20 cellular contexts compared by ENCODE assay signal in the genomic region with DNA sequence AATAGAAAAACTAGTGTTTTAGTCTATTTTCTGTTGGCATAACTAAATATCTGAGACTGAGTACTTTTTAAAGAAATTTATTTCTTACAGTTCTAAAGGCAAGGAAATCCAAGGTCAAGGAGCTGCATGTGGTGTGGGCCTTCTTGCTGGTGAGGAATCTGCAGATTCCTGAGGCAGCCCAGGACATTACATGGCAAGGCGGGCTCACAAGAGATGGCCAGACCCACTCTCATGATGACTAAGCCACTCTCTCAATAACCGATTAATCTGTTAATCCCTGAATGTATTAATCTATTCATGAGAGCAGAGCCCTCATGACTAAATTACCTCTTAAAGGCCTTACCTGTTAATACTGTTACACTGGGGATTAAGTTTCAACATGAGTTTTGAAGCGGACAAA.
"Had no signal": no experiment of that assay in that cellular context is flagged by ENCODE, and none has a peak within 500 bp of the region (broad histone marks: within the 10 kb centered on the region; RNA-seq: fewer than 3 reads in every experiment).

No MANE protein-coding gene starts in this region.

- H3K9me3 ChIP-seq: body of pancreas had no signal

- H3K27ac ChIP-seq: body of pancreas had no signal

- H3K27me3 ChIP-seq: body of pancreas had no signal

- DNase-seq: activated CD4-positive, alpha-beta T cell treated with anti-CD3 and anti-CD28 coated beads for 48 hours; activated CD4-positive, alpha-beta T cell treated with anti-CD3 and anti-CD28 coated beads, Interleukin-2, amount 50 U/mL, for 1 hour; activated CD4-positive, alpha-beta T cell treated with anti-CD3 and anti-CD28 coated beads, Interleukin-2, amount 50 U/mL, for 48 hours; activated CD8-positive, alpha-beta memory T cell treated with anti-CD3 and anti-CD28 coated beads for 24 hours; activated CD8-positive, alpha-beta T cell treated with anti-CD3 and anti-CD28 coated beads for 36 hours; activated effector memory CD4-positive, alpha-beta T cell treated with Interleukin-2 at 50 U/mL for 16 hours; activated gamma-delta T cell treated with Interleukin-2 at 50 U/mL for 16 hours; activated naive CD4-positive, alpha-beta T cell treated with anti-CD3 and anti-CD28 coated beads, Interleukin-2, amount 50 U/mL, for 16 hours; activated naive CD4-positive, alpha-beta T cell treated with Interleukin-2 at 50 U/mL for 16 hours; activated T-cell treated with anti-CD3 and anti-CD28 coated beads, Interleukin-2, amount 50 U/mL, for 4 hours; amniotic stem cell; anterior cingulate cortex; body of pancreas; caudate nucleus; effector CD8-positive, alpha-beta T cell; endodermal cell; foreskin fibroblast; head of caudate nucleus; T-helper 1 cell; T-helper 17 cell had no signal

- H3K4me3 ChIP-seq: body of pancreas had no signal
